ENCODE assay signal across 9 cellular contexts in genomic region chr17:76527430-76528111, GRCh38. TPM values are rescaled to one million over a fixed set of nuclear protein-coding genes. Genes with fewer than 3 reads are reported as not detected.
DNase-seq lines count a peak whose midpoint lies in the region; ATAC-seq and TF ChIP-seq lines count a peak whose summit lies in the region.
"Had no signal": no experiment of that assay in that cellular context is flagged by ENCODE, and none has a peak within 500 bp of the region (broad histone marks: within the 10 kb centered on the region; RNA-seq: fewer than 3 reads in every experiment).

No MANE protein-coding gene starts in this region.

- peak overlapping the region; percentile 62 for H3K27ac Mint-ChIP-seq in activated CD4-positive, alpha-beta T cell treated with anti-CD3 and anti-CD28 coated beads, Interleukin-2, amount 10 ng/mL, durations not matched to agents 7 days and 5 days

- no peak overlapping the region for H3K4me3 Mint-ChIP-seq in activated CD4-positive, alpha-beta T cell treated with anti-CD3 and anti-CD28 coated beads, Interleukin-2, amount 10 ng/mL, durations not matched to agents 7 days and 5 days

- H3K36me3 ChIP-seq in parathyroid adenoma (ENCODE audit: control insufficient read depth, insufficient read depth, low read length), result no peaks in the 10 kb centered on the region
- H3K36me3 ChIP-seq: neutrophil had no signal

- peaks cover 28% of the 10 kb centered on the region for H3K4me1 Mint-ChIP-seq in activated CD4-positive, alpha-beta T cell treated with anti-CD3 and anti-CD28 coated beads, Interleukin-2, amount 10 ng/mL, durations not matched to agents 7 days and 5 days

- H3K27me3 Mint-ChIP-seq in activated CD4-positive, alpha-beta T cell treated with anti-CD3 and anti-CD28 coated beads, Interleukin-2, amount 10 ng/mL, durations not matched to agents 7 days and 5 days, result no peaks in the 10 kb centered on the region

- H3K4me2 ChIP-seq in parathyroid adenoma (ENCODE audit: low read length), result no peak overlapping the region

- H3K9me3 ChIP-seq in parathyroid adenoma (ENCODE audit: control insufficient read depth, low read length), result no peaks in the 10 kb centered on the region
- H3K9me3 ChIP-seq: neutrophil had no signal

- peak; percentile 85 for DNase-seq in ELF-1 (ENCODE audit: low read depth, low spot score)
- peak; percentile 48 for DNase-seq in activated CD4-positive, alpha-beta T cell treated with anti-CD3 and anti-CD28 coated beads, Interleukin-2, amount 10 ng/mL, durations not matched to agents 7 days and 5 days
- DNase-seq in epithelial cell of proximal tubule (ENCODE audit: low read depth), result no peak
- no peak for DNase-seq in NCI-H69 (lab: John Stamatoyannopoulos, UW)
- no peak for DNase-seq in AG08395 (ENCODE audit: low spot score)
- no peak for DNase-seq in GOT3 (lab: John Stamatoyannopoulos, UW)

- H3K4me3 ChIP-seq in epithelial cell of proximal tubule (ENCODE audit: low read depth, low read length) (peak overlapping the region; percentile 6), parathyroid adenoma (ENCODE audit: low read depth, low read length) (no peak overlapping the region)

- TF ChIP-seq CTCF in epithelial cell of proximal tubule (conservative IDR thresholded peaks at IDR 0.05; ENCODE audit: low read depth, low read length) (peak; percentile 8), parathyroid adenoma (IDR thresholded peaks at IDR 0.05) (no peak)

- POLR2A ChIA-PET in activated CD4-positive, alpha-beta T cell treated with anti-CD3 and anti-CD28 coated beads, Interleukin-2, amount 10 ng/mL, durations not matched to agents 7 days and 5 days (lab: Charles Lee), result no interaction called here

- no peaks in the 10 kb centered on the region for H3K36me3 Mint-ChIP-seq in activated CD4-positive, alpha-beta T cell treated with anti-CD3 and anti-CD28 coated beads, Interleukin-2, amount 10 ng/mL, durations not matched to agents 7 days and 5 days (ENCODE audit: low read depth)

- H3K9ac ChIP-seq in parathyroid adenoma, result no peak overlapping the region

- H2AFZ ChIP-seq in parathyroid adenoma, result peak overlapping the region; percentile 38

- H3K4me1 ChIP-seq in parathyroid adenoma, result peaks cover 14% of the 10 kb centered on the region

- peak overlapping the region; percentile 69 for H3K27ac ChIP-seq in parathyroid adenoma
- H3K27ac ChIP-seq: neutrophil had no signal

- no peaks in the 10 kb centered on the region for H3K9me3 Mint-ChIP-seq in activated CD4-positive, alpha-beta T cell treated with anti-CD3 and anti-CD28 coated beads, Interleukin-2, amount 10 ng/mL, durations not matched to agents 7 days and 5 days

- CTCF ChIA-PET in activated CD4-positive, alpha-beta T cell treated with anti-CD3 and anti-CD28 coated beads, Interleukin-2, amount 10 ng/mL, durations not matched to agents 7 days and 5 days (lab: Charles Lee), result interaction anchor here (0.6 to 1.4 kb wide), 4 partner anchors 15 to 633 kb away, joined by 3 to 4 read pairs (median 4); no protein-coding TSS in a partner anchor

- no peaks in the 10 kb centered on the region for H3K79me2 ChIP-seq in parathyroid adenoma

- H3K27me3 ChIP-seq in parathyroid adenoma (ENCODE audit: control insufficient read depth, insufficient read depth, low read length), result no peaks in the 10 kb centered on the region

- ATAC-seq in HG02798 (IDR thresholded peaks at IDR 0.05; ENCODE audit: poor library complexity, unreplicated experiment), result peak; percentile 47

RNA-seq across cellular contexts. Expression of gene CYGB, which starts 9.9 kb away (rescaled TPM):
- total RNA-seq in activated CD4-positive, alpha-beta T cell treated with anti-CD3 and anti-CD28 coated beads, Interleukin-2, amount 10 ng/mL, durations not matched to agents 7 days and 5 days, result not detected
- 10.2 and 49.9 TPM in 2 replicates for total RNA-seq in epithelial cell of proximal tubule

RNA-seq across cellular contexts. Expression of gene PRCD, which starts 12.3 kb away (rescaled TPM):
- total RNA-seq in activated CD4-positive, alpha-beta T cell treated with anti-CD3 and anti-CD28 coated beads, Interleukin-2, amount 10 ng/mL, durations not matched to agents 7 days and 5 days, result not detected
- total RNA-seq in epithelial cell of proximal tubule, result 0.22 and 5.8 TPM in 2 replicates

RNA-seq across cellular contexts. Expression of gene RHBDF2, which starts 26.3 kb away (rescaled TPM):
- 10 to 100 TPM; 37.1 to 41.6 TPM for total RNA-seq in activated CD4-positive, alpha-beta T cell treated with anti-CD3 and anti-CD28 coated beads, Interleukin-2, amount 10 ng/mL, durations not matched to agents 7 days and 5 days
- total RNA-seq in epithelial cell of proximal tubule, result 35.2 and 101 TPM in 2 replicates

RNA-seq across cellular contexts. Expression of gene ST6GALNAC2, which starts 58.1 kb away (rescaled TPM):
- total RNA-seq in activated CD4-positive, alpha-beta T cell treated with anti-CD3 and anti-CD28 coated beads, Interleukin-2, amount 10 ng/mL, durations not matched to agents 7 days and 5 days, result not detected
- 1.4 and 2.9 TPM in 2 replicates for total RNA-seq in epithelial cell of proximal tubule

Comparison
In these comparisons a context has a peak if more than half of its experiments do, and no peak if none do; other contexts are left out.
1. DNase-seq: peak in ELF-1 (single experiment) and activated CD4-positive, alpha-beta T cell treated with anti-CD3 and anti-CD28 coated beads, Interleukin-2, amount 10 ng/mL, durations not matched to agents 7 days and 5 days (single experiment); none in epithelial cell of proximal tubule (single experiment), NCI-H69 (single experiment), AG08395 (single experiment) and GOT3 (single experiment).